Comparison of ENCODE assay signal across 8 cellular contexts in genomic region chr1:247332215-247332900, GRCh38. TPM values are rescaled to one million over a fixed set of nuclear protein-coding genes. Genes with fewer than 3 reads are reported as not detected.
DNase-seq lines count a peak whose midpoint lies in the region; ATAC-seq, FAIRE-seq and TF ChIP-seq lines count a peak whose summit lies in the region.

No MANE protein-coding gene starts in this region.

- ATAC-seq in GM18907 (IDR thresholded peaks at IDR 0.05; ENCODE audit: unreplicated experiment) (peak; percentile 51), HG03103 (IDR thresholded peaks at IDR 0.05; ENCODE audit: low read depth, unreplicated experiment) (peak; percentile 26), pancreas (peak; percentile 62 to 72 (median 66))

- 0 to 1% methylated on average over 48 to 53 of the region's 53 CpGs for whole genome bisulfite sequencing in pancreas, 2 donors
- 3% methylated on average over 53 of the region's 53 CpGs for WGBS in urinary bladder

- no peak for TF ChIP-seq POLR2A in Peyer's patch (IDR thresholded peaks at IDR 0.05)

- H3K9ac ChIP-seq in BLaER1 treated with 17β-estradiol and CSF1 and Interleukin-3, amounts not matched to agents 10 nM and 100 nM = peak overlapping the region; percentile 95 to 99 (median 99)

- peak overlapping the region; percentile 87 to 99 (median 96) for H3K4me2 ChIP-seq in BLaER1 treated with 17β-estradiol and CSF1 and Interleukin-3, amounts not matched to agents 10 nM and 100 nM

- DNase-seq in Peyer's patch (peak; percentile 58 to 78 (median 65)), globus pallidus (ENCODE audit: low spot score) (peak; percentile 29), pancreas (peak; percentile 52 to 83 (median 59))
- peak; percentile 52 for DNase-seq in activated naive CD4-positive, alpha-beta T cell treated with Interleukin-2 at 50 U/mL for 16 hours

- H3K27me3 ChIP-seq in BLaER1 treated with 17β-estradiol and CSF1 and Interleukin-3, amounts not matched to agents 10 nM and 100 nM = no peaks in the 10 kb centered on the region
- no peaks in the 10 kb centered on the region for H3K27me3 ChIP-seq in Peyer's patch
- H3K27me3 ChIP-seq in pancreas = no peaks in the 10 kb centered on the region

- H3K27ac ChIP-seq in BLaER1 treated with 17β-estradiol and CSF1 and Interleukin-3, amounts not matched to agents 10 nM and 100 nM = peak overlapping the region; percentile 94 to 99 (median 98)
- H3K27ac ChIP-seq in Peyer's patch = peak overlapping the region; percentile 75 to 94 (median 76)
- H3K27ac ChIP-seq in pancreas = peak overlapping the region; percentile 70 to 86 (median 74)
- H3K27ac ChIP-seq in urinary bladder (ENCODE audit: low read depth) = peak overlapping the region; percentile 29

- TF ChIP-seq CTCF in Peyer's patch (IDR thresholded peaks at IDR 0.05) = no peak
- no peak for TF ChIP-seq CTCF in pancreas (IDR thresholded peaks at IDR 0.05)

- peaks cover 51 to 81% (median 64%) of the 10 kb centered on the region in 10 experiments for H3K4me1 ChIP-seq in BLaER1 treated with 17β-estradiol and CSF1 and Interleukin-3, amounts not matched to agents 10 nM and 100 nM
- H3K4me1 ChIP-seq in Peyer's patch (peaks cover 0 to 24% (median 8%) of the 10 kb centered on the region in 4 donors), pancreas (peaks cover 0 to 15% (median 0%) of the 10 kb centered on the region in 3 donors), urinary bladder (ENCODE audit: insufficient read depth) (no peaks in the 10 kb centered on the region)

- no peak for FAIRE-seq in pancreas (lab: Jason Lieb, UNC)

- H4K20me1 ChIP-seq in BLaER1 treated with 17β-estradiol and CSF1 and Interleukin-3, amounts not matched to agents 10 nM and 100 nM = peaks cover 9 to 68% (median 34%) of the 10 kb centered on the region in 11 experiments; a peak in 18 of 22 replicates

- intact Hi-C loops in pancreas (cut with DNase I) = no loop called here

- H3K4me3 ChIP-seq in BLaER1 treated with 17β-estradiol and CSF1 and Interleukin-3, amounts not matched to agents 10 nM and 100 nM = peak overlapping the region; percentile 87 to 99 (median 96)
- H3K4me3 ChIP-seq in Peyer's patch (peak overlapping the region; percentile 75 to 99 (median 90)), pancreas (peak overlapping the region; percentile 72 to 97 (median 90)), urinary bladder (ENCODE audit: low read depth, low read length) (peak overlapping the region; percentile 84)

- peaks cover 23 to 40% (median 28%) of the 10 kb centered on the region in 11 experiments for H3K36me3 ChIP-seq in BLaER1 treated with 17β-estradiol and CSF1 and Interleukin-3, amounts not matched to agents 10 nM and 100 nM
- H3K36me3 ChIP-seq in Peyer's patch (peaks cover 0 to 8% (median 0%) of the 10 kb centered on the region in 3 donors), pancreas (no peaks in the 10 kb centered on the region), urinary bladder (ENCODE audit: insufficient read depth) (no peaks in the 10 kb centered on the region)

- H3K9me3 ChIP-seq in BLaER1 treated with 17β-estradiol and CSF1 and Interleukin-3, amounts not matched to agents 10 nM and 100 nM (replicated peaks in 1 of 11) = no peaks in the 10 kb centered on the region
- H3K9me3 ChIP-seq in Peyer's patch (no peaks in the 10 kb centered on the region), pancreas (no peaks in the 10 kb centered on the region)

RNA-seq across cellular contexts. Expression of gene ZNF496, which starts 0.7 kb away (rescaled TPM):
- total RNA-seq in Peyer's patch (10 to 100 TPM in 3 of 4 donors, 1 to 10 TPM in 1; 8.2 to 31.4 (median 23.5) TPM), pancreas (10 to 100 TPM; 16.7 to 24.4 (median 19.2) TPM), urinary bladder (17.2 TPM)
- polyA plus RNA-seq in pancreas (10 to 100 TPM; 11.4 to 18.7 TPM), urinary bladder (27.8 TPM)

Comparison
In these comparisons a context has a peak if more than half of its experiments do, and no peak if none do; other contexts are left out.
1. Peak in every context shown above with its lines: DNase-seq, ATAC-seq, H3K4me3 ChIP-seq and H3K27ac ChIP-seq.
2. H3K27ac ChIP-seq: peak in every context shown above with its lines; median percentile 98 in BLaER1 treated with 17β-estradiol and CSF1 and Interleukin-3, amounts not matched to agents 10 nM and 100 nM; 76 in Peyer's patch; 74 in pancreas; 29 in urinary bladder.